ENCODE assay signal across 23 cellular contexts in the genomic region with DNA sequence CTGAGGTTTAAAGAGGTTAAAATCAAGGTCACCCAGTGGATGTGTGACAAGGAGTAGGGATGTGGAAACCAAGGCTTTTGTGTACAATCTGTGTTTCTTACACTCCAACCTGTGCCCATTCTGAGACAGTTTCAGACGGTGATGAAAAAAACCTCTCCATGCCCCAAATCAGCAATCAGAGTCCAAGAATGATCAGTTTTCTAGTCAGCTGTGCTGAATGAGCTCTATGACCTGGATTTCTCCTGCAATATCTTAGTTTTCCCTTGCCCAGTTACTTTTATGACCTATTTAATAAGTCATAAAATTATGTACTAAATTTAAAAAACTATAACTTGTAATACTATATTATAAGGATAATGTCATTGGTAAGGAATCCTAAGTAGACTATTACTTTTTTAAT. TPM values are rescaled to one million over a fixed set of nuclear protein-coding genes. Genes with fewer than 3 reads are reported as not detected.
DNase-seq lines count a peak whose midpoint lies in the region; ATAC-seq and TF ChIP-seq lines count a peak whose summit lies in the region.
"Had no signal": no experiment of that assay in that cellular context is flagged by ENCODE, and none has a peak within 500 bp of the region (broad histone marks: within the 10 kb centered on the region; RNA-seq: fewer than 3 reads in every experiment).

No MANE protein-coding gene starts in this region.

- no peaks in the 10 kb centered on the region for H3K9me3 ChIP-seq in muscle layer of duodenum (ENCODE audit: control insufficient read depth in 1 of 2, low read length in 2 of 2)
- no peaks in the 10 kb centered on the region for H3K9me3 ChIP-seq in testis
- H3K9me3 ChIP-seq: MG63, SJCRH30 had no signal

- DNase-seq in HFFc6 (no peak), dermis blood vessel endothelial cell (peak; percentile 2), testis (no peak), T-cell (no peak), GM10248 (ENCODE audit: extremely low spot score) (no peak)
- DNase-seq: activated CD4-positive, alpha-beta T cell treated with anti-CD3 and anti-CD28 coated beads, Interleukin-2, amount 10 ng/mL, durations not matched to agents 7 days and 5 days; activated gamma-delta T cell; amniotic stem cell; central memory CD4-positive, alpha-beta T cell; DMS 273 treated with DMSO at 0.1 percent for 48 hours; effector CD8-positive, alpha-beta T cell; natural killer cell; NCI-H146; NCI-H82; SJCRH30 had no signal

- H3K36me3 ChIP-seq in muscle layer of duodenum (ENCODE audit: control insufficient read depth in 1 of 2, insufficient read depth in 2 of 2, low read length in 2 of 2): no peaks in the 10 kb centered on the region
- H3K36me3 ChIP-seq in testis (ENCODE audit: low read depth, missing control alignments): no peaks in the 10 kb centered on the region
- H3K36me3 ChIP-seq: MG63, SJCRH30 had no signal

- 38 to 54% methylated on average over 1 of the region's 1 CpG for WGBS in testis, 2 donors

- H3K9me3 Mint-ChIP-seq in HFFc6: no peaks in the 10 kb centered on the region
- peaks cover 0 to 4% (median 4%) of the 10 kb centered on the region in 3 donors for H3K9me3 Mint-ChIP-seq in T-cell
- H3K9me3 Mint-ChIP-seq: IgD-negative memory B cell, natural killer cell had no signal

- H3K4me3 Mint-ChIP-seq in HFFc6: no peak overlapping the region
- no peak overlapping the region for H3K4me3 Mint-ChIP-seq in T-cell
- H3K4me3 Mint-ChIP-seq: activated CD4-positive, alpha-beta T cell treated with anti-CD3 and anti-CD28 coated beads, Interleukin-2, amount 10 ng/mL, durations not matched to agents 7 days and 5 days; IgD-negative memory B cell; memory B cell; natural killer cell; T-helper 1 cell treated with Interleukin-12 subunit alpha and Interleukin-12 subunit beta and Interleukin-4 antibody, amounts not matched to agents 30 μg/mL and 1 μg/mL, for 36 hours had no signal

- H3K4me3 ChIP-seq in muscle layer of duodenum (ENCODE audit: low read depth in 1 of 2, low read length in 2 of 2) (no peak overlapping the region), testis (no peak overlapping the region)
- H3K4me3 ChIP-seq: MG63, SJCRH30 had no signal

- H3K36me3 Mint-ChIP-seq in HFFc6 (ENCODE audit: low read depth): no peaks in the 10 kb centered on the region
- no peaks in the 10 kb centered on the region for H3K36me3 Mint-ChIP-seq in T-cell
- H3K36me3 Mint-ChIP-seq: IgD-negative memory B cell, natural killer cell had no signal

- POLR2A ChIA-PET in T-cell (lab: Charles Lee): no interaction called here
- POLR2A ChIA-PET in GM10248 (lab: Yijun Ruan, JAX): interaction anchor here (0.6 kb wide), 1 partner anchor 1610 kb away, joined by 3 read pairs; no protein-coding TSS in a partner anchor

- CTCF ChIA-PET in T-cell (lab: Charles Lee) (no interaction called here), GM10248 (lab: Yijun Ruan, JAX) (interaction anchor here (1.2 kb wide), 2 partner anchors 15 to 22 kb away, joined by 3 read pairs; no protein-coding TSS in a partner anchor)

- H3K27me3 Mint-ChIP-seq in HFFc6 (ENCODE audit: insufficient read depth) (no peaks in the 10 kb centered on the region), T-cell (no peaks in the 10 kb centered on the region)
- H3K27me3 Mint-ChIP-seq: activated CD4-positive, alpha-beta T cell treated with anti-CD3 and anti-CD28 coated beads, Interleukin-2, amount 10 ng/mL, durations not matched to agents 7 days and 5 days; IgD-negative memory B cell; memory B cell; progenitor cell of endocrine pancreas had no signal

- peak overlapping the region; percentile 59 for H3K27ac Mint-ChIP-seq in HFFc6
- H3K27ac Mint-ChIP-seq in T-cell: no peak overlapping the region
- H3K27ac Mint-ChIP-seq: activated CD4-positive, alpha-beta T cell treated with anti-CD3 and anti-CD28 coated beads, Interleukin-2, amount 10 ng/mL, durations not matched to agents 7 days and 5 days; IgD-negative memory B cell; memory B cell; natural killer cell; progenitor cell of endocrine pancreas; T-helper 1 cell treated with Interleukin-12 subunit alpha and Interleukin-12 subunit beta and Interleukin-4 antibody, amounts not matched to agents 30 μg/mL and 1 μg/mL, for 36 hours had no signal

- H3K27me3 ChIP-seq in muscle layer of duodenum (ENCODE audit: low read depth, low read length) (no peaks in the 10 kb centered on the region), testis (no peaks in the 10 kb centered on the region)
- H3K27me3 ChIP-seq: MG63, SJCRH30 had no signal

- H3K4me1 Mint-ChIP-seq in HFFc6 (ENCODE audit: low read depth) (peaks cover 38% of the 10 kb centered on the region), T-cell (peaks cover 0 to 11% (median 6%) of the 10 kb centered on the region in 3 donors)
- H3K4me1 Mint-ChIP-seq: natural killer cell had no signal

- H3K4me1 ChIP-seq in muscle layer of duodenum (ENCODE audit: control insufficient read depth in 1 of 2, insufficient read depth in 2 of 2, low read length in 2 of 2) (no peaks in the 10 kb centered on the region), testis (peaks cover 5% of the 10 kb centered on the region)

- H3K27ac ChIP-seq in muscle layer of duodenum (ENCODE audit: low read length) (peak overlapping the region; percentile 37), testis (peak overlapping the region; percentile 14 to 69)
- H3K27ac ChIP-seq: SJCRH30 had no signal

- no peak for ATAC-seq in HG03460 (IDR thresholded peaks at IDR 0.05; ENCODE audit: unreplicated experiment)
- ATAC-seq in T-cell (replicated peaks in 1 of 4): no peak
- no peak for ATAC-seq in HG03342 (IDR thresholded peaks at IDR 0.05; ENCODE audit: unreplicated experiment)
- ATAC-seq: natural killer cell had no signal

- TF ChIP-seq POLR2A in testis (IDR thresholded peaks at IDR 0.05): no peak

- TF ChIP-seq CTCF in HFFc6 (IDR thresholded peaks at IDR 0.05) (no peak), testis (IDR thresholded peaks at IDR 0.05) (no peak), GM10248 (IDR thresholded peaks at IDR 0.05; ENCODE audit: control extremely low read depth, extremely low read depth, low read depth, missing control alignments) (no peak)

- intact Hi-C loops in testis (cut with DNase I; ENCODE audit: low total_unique reads): no loop called here

RNA-seq across cellular contexts. Expression of gene CBLB, which starts 37.5 kb away (rescaled TPM):
- total RNA-seq in HFFc6 (2021; fragmentation: NEBNext Ultra II Directional; extraction: Animal tissue kit (Norgen Biotek cat#: 25700)): 10 to 100 TPM; 17.6 to 22.6 (median 20.6) TPM
- total RNA-seq in dermis blood vessel endothelial cell (27.7 and 28.7 TPM in 2 replicates), testis (10 to 100 TPM; 65.9 to 73.6 TPM), T-cell (100 to 1,000 TPM in 2 of 5 donors, 10 to 100 TPM in 3; 81.3 to 120 (median 99.6) TPM)
- polyA plus RNA-seq in testis (ENCODE audit: insufficient read depth, low read depth, low replicate concordance): 33.0 TPM
